Comparison of ENCODE assay signal across 18 cellular contexts in genomic region chr11:119179342-119179741, GRCh38. TPM values are rescaled to one million over a fixed set of nuclear protein-coding genes. Genes with fewer than 3 reads are reported as not detected.
"Had no signal": no experiment of that assay in that cellular context is flagged by ENCODE, and none has a peak within 500 bp of the region (broad histone marks: within the 10 kb centered on the region; RNA-seq: fewer than 3 reads in every experiment).

No MANE protein-coding gene starts in this region.

- H3K27ac ChIP-seq: KMS-11, SJSA1, SK-N-MC had no signal

- ATAC-seq: HepG2 had no signal

- H3K9me3 ChIP-seq: SJSA1 had no signal

- FAIRE-seq: HepG2, RCC 7860 had no signal

- H3K4me2 ChIP-seq: KMS-11 had no signal

- H3K9ac ChIP-seq: KMS-11 had no signal

- H3K27me3 ChIP-seq: SJSA1 had no signal

- H3K4me1 ChIP-seq: SJSA1 had no signal

- DNase-seq: IMR-90, Kasumi-1, MM.1S, NCI-H1436, NCI-H2081 treated with DMSO at 0.1 percent for 48 hours, NCI-H226, NCI-H446, NCI-H524 treated with DMSO at 0.1 percent for 48 hours, Right ventricle myocardium superior, RPMI8226, SIG-M5 had no signal

- H3K36me3 ChIP-seq: SJSA1 had no signal

- H3K4me3 ChIP-seq: SJSA1, SK-N-MC had no signal

RNA-seq across cellular contexts. Expression of gene NHERF4, which starts 5.9 kb away (rescaled TPM):
- total RNA-seq: HT1080, IMR-90, M059J, Right ventricle myocardium superior, SJSA1 had no signal

RNA-seq across cellular contexts. Expression of gene ABCG4, which starts 30.5 kb away (rescaled TPM):
- total RNA-seq: HepG2, HT1080, M059J had no signal
